Comparison of ENCODE assay signal across 8 cellular contexts in the genomic region with DNA sequence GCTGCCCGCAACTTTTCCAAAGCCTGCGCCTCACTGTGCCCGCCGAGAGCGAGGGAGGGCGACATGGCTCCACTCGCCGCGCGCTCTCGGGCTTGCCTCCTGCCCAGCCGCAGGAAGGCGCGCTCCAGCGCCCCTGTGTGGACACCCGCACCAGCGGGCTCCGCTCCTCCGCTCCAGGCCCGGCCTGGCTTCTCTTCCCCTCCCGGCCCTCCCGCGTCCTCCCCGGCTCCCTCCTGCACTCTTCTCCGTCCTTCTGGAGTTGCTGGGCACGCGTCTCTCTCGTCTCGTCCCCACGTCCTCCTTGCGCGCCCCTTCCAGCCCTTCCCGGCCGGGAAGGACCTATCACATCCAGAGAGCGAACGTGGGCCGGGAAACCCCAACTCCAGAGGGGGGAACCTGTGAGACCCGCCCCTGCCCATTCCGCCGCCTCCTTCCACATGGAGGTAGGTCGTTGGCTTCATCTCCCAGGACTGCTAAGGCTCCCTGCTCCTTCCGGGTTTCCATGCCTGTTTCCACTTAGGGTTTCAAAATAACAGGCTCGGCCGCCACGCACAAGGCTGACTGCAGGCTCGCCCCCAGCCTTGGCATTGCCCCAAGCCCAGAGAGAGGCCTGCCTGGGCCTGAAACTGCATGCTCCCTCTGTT.
DNase-seq lines count a peak whose midpoint lies in the region; ATAC-seq, FAIRE-seq and TF ChIP-seq lines count a peak whose summit lies in the region.
"Not testable (repeated sequence)": the region's sequence is repeated elsewhere in the genome, so short reads cannot be mapped to it uniquely, and the experiment has no call there.

No MANE protein-coding gene starts in this region.

- intact Hi-C loops in kidney (cut with DNase I); testis (cut with DNase I; ENCODE audit: low total_unique reads): not testable (repeated sequence)

- FAIRE-seq in kidney (lab: Jason Lieb, UNC) = not testable (repeated sequence)

- DNase-seq in DMS53 (lab: John Stamatoyannopoulos, UW) = peak; percentile 53
- peak; percentile 89 for DNase-seq in NCI-H1105 treated with DMSO at 0.1 percent for 48 hours (lab: John Stamatoyannopoulos, UW)
- DNase-seq in RWPE2 (ENCODE audit: low spot score) = not testable (repeated sequence)
- peak; percentile 9 for DNase-seq in activated naive CD8-positive, alpha-beta T cell treated with anti-CD3 and anti-CD28 coated beads for 36 hours
- DNase-seq in kidney = peak; percentile 81
- peak; percentile 25 for DNase-seq in omental fat pad (ENCODE audit: low spot score)
- peak; percentile 74 for DNase-seq in testis

- H3K27me3 ChIP-seq in RWPE2 (ENCODE audit: insufficient read depth, poor library complexity, severe bottlenecking) = peaks cover 15% of the 10 kb centered on the region
- not testable (repeated sequence) for H3K27me3 ChIP-seq in esophagus (ENCODE audit: control insufficient read depth in 1 of 2, insufficient read depth in 2 of 2, low read length in 2 of 2); testis

- H3K27ac Mint-ChIP-seq in activated naive CD8-positive, alpha-beta T cell treated with anti-CD3 and anti-CD28 coated beads for 36 hours = peak overlapping the region; percentile 82

- peaks cover 27% of the 10 kb centered on the region for H3K27me3 Mint-ChIP-seq in activated naive CD8-positive, alpha-beta T cell treated with anti-CD3 and anti-CD28 coated beads for 36 hours

- H3K9ac ChIP-seq in kidney (ENCODE audit: low read length in 2 of 2) = not testable (repeated sequence)

- not testable (repeated sequence) for TF ChIP-seq CTCF in RWPE2 (IDR thresholded peaks at IDR 0.05; ENCODE audit: poor library complexity, severe bottlenecking); kidney (IDR thresholded peaks at IDR 0.05; ENCODE audit: borderline replicate concordance, extremely low read depth, insufficient read depth); omental fat pad (IDR thresholded peaks at IDR 0.05); testis (IDR thresholded peaks at IDR 0.05)

- not testable (repeated sequence) for H3K9me3 Mint-ChIP-seq in activated naive CD8-positive, alpha-beta T cell treated with anti-CD3 and anti-CD28 coated beads for 36 hours

- not testable (repeated sequence) for H3K36me3 Mint-ChIP-seq in activated naive CD8-positive, alpha-beta T cell treated with anti-CD3 and anti-CD28 coated beads for 36 hours

- not testable (repeated sequence) for H3K36me3 ChIP-seq in RWPE2 (ENCODE audit: low read depth); esophagus (ENCODE audit: control insufficient read depth in 2 of 2, insufficient read depth in 2 of 2, low read length in 1 of 2); kidney (ENCODE audit: control insufficient read depth in 1 of 2, insufficient read depth in 2 of 2, low read length in 2 of 2); testis (ENCODE audit: low read depth, missing control alignments)

- H3K4me3 Mint-ChIP-seq in activated naive CD8-positive, alpha-beta T cell treated with anti-CD3 and anti-CD28 coated beads for 36 hours = peak overlapping the region; percentile 73

- not testable (repeated sequence) for TF ChIP-seq POLR2A in testis (IDR thresholded peaks at IDR 0.05)

- ATAC-seq in RWPE2 (ENCODE audit: low read depth) (peak; percentile 67), omental fat pad (ENCODE audit: low FRiP score) (peak; percentile 83)

- H3K9me3 ChIP-seq in RWPE2 (ENCODE audit: severe bottlenecking); esophagus (ENCODE audit: control insufficient read depth in 2 of 2, insufficient read depth in 1 of 2, low read depth in 1 of 2, low read length in 1 of 2); kidney (ENCODE audit: control insufficient read depth in 1 of 2, low read length in 2 of 2); testis: not testable (repeated sequence)

- H3K4me1 ChIP-seq in RWPE2 (ENCODE audit: insufficient read depth, poor library complexity, severe bottlenecking); esophagus (ENCODE audit: control insufficient read depth in 2 of 2, insufficient read depth in 2 of 2, low read length in 1 of 2); kidney (ENCODE audit: control insufficient read depth in 1 of 2, insufficient read depth in 1 of 2, low read depth in 1 of 2, low read length in 2 of 2); testis: not testable (repeated sequence)

- 7 to 13% methylated on average over 12 to 31 of the region's 46 CpGs for WGBS in esophagus, 2 donors
- 3 to 10% methylated on average over 9 to 24 of the region's 46 CpGs for WGBS in testis, 2 donors

- H3K4me1 Mint-ChIP-seq in activated naive CD8-positive, alpha-beta T cell treated with anti-CD3 and anti-CD28 coated beads for 36 hours = not testable (repeated sequence)

- H3K27ac ChIP-seq in RWPE2 (ENCODE audit: poor library complexity, severe bottlenecking); kidney (ENCODE audit: low read depth in 2 of 2, low read length in 2 of 2); testis: not testable (repeated sequence)
- peak overlapping the region in 1 of 2 donors; percentile 68 for H3K27ac ChIP-seq in esophagus (ENCODE audit: low read depth in 2 of 2, low read length in 1 of 2)

- not testable (repeated sequence) for H3K4me3 ChIP-seq in RWPE2 (ENCODE audit: severe bottlenecking)
- H3K4me3 ChIP-seq in esophagus (ENCODE audit: low read depth in 1 of 2, low read length in 2 of 2) (peak overlapping the region; percentile 33 to 58), kidney (ENCODE audit: low read length in 2 of 2) (peak overlapping the region in 1 of 2 donors; percentile 29), testis (peak overlapping the region; percentile 15 to 60)
